Comparison of ENCODE assay signal across 30 cellular contexts in the genomic region with DNA sequence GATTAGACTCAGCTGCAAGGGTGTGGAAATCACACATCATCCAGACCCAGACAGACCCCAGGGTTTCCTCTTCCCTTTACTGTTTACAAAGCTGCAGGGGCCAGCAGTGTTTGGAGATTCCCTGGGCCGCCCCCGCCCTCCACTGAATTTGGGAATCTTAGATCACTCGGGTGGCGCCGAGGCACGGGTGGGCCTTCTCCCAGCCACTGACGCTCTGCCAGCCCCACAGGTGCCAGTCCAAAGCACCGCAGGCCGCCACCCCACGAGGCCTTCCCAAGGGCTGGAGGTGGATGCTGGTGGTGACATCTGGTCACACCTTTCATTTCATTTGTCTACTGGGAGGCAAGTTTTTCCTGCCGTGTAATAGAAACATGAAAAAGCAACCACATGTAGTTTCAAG.
"Had no signal": no experiment of that assay in that cellular context is flagged by ENCODE, and none has a peak within 500 bp of the region (broad histone marks: within the 10 kb centered on the region; RNA-seq: fewer than 3 reads in every experiment).

No MANE protein-coding gene starts in this region.

- H3K4me3 ChIP-seq: pancreas, psoas muscle, suprapubic skin, testis, tibial artery, transverse colon, upper lobe of right lung, uterus had no signal

- H3K9me3 Mint-ChIP-seq: natural killer cell treated with Interleukin-12 subunit alpha and Interleukin-12 subunit beta and Interleukin-15 and Interleukin-18, amount 100 ng/mL, for 72 hours; neural crest cell; stimulated activated memory B cell treated with anti-CD40 and anti-IgM and Interleukin-4, amounts not matched to agents 10 μg/mL and 1 μg/mL and 100 μg/mL, for 72 hours; type B pancreatic cell had no signal

- H3K9me3 ChIP-seq: neutrophil, pancreas, psoas muscle, suprapubic skin, testis, transverse colon, upper lobe of right lung, uterus had no signal

- H3K27me3 ChIP-seq: neutrophil, pancreas, suprapubic skin, testis, tibial artery, transverse colon, upper lobe of right lung, uterus had no signal

- H3K27me3 Mint-ChIP-seq: naive B cell; naive thymus-derived CD8-positive, alpha-beta T cell; natural killer cell treated with Interleukin-12 subunit alpha and Interleukin-12 subunit beta and Interleukin-15 and Interleukin-18, amount 100 ng/mL, for 72 hours; progenitor cell of endocrine pancreas; stimulated activated naive CD8-positive, alpha-beta T cell treated with anti-CD3 and anti-CD28 coated beads, Interleukin-15, amount 100 ng/mL, for 72 hours; type B pancreatic cell had no signal

- H3K4me3 Mint-ChIP-seq: naive B cell; naive thymus-derived CD8-positive, alpha-beta T cell; natural killer cell treated with Interleukin-12 subunit alpha and Interleukin-12 subunit beta and Interleukin-15 and Interleukin-18, amount 100 ng/mL, for 72 hours; nephron progenitor cell; neural crest cell; stimulated activated memory B cell treated with anti-CD40 and anti-IgM and Interleukin-4, amounts not matched to agents 10 μg/mL and 1 μg/mL and 100 μg/mL, for 72 hours; stimulated activated naive CD8-positive, alpha-beta T cell treated with anti-CD3 and anti-CD28 coated beads, Interleukin-15, amount 100 ng/mL, for 72 hours; type B pancreatic cell had no signal

- H3K27ac ChIP-seq: neutrophil, pancreas, psoas muscle, suprapubic skin, testis, tibial artery, transverse colon, upper lobe of right lung, uterus had no signal

- H3K36me3 ChIP-seq: neutrophil, transverse colon, upper lobe of right lung, uterus had no signal

- H3K4me1 ChIP-seq: pancreas, psoas muscle, suprapubic skin, testis, tibial artery, transverse colon, upper lobe of right lung, uterus had no signal

- ATAC-seq: naive thymus-derived CD8-positive, alpha-beta T cell; natural killer cell treated with Interleukin-12 subunit alpha and Interleukin-12 subunit beta and Interleukin-15 and Interleukin-18, amount 100 ng/mL, for 72 hours; pancreas; psoas muscle; right cardiac atrium; sciatic nerve; stimulated activated memory B cell treated with anti-CD40 and anti-IgM and Interleukin-4, amounts not matched to agents 10 μg/mL and 1 μg/mL and 100 μg/mL, for 72 hours; stimulated activated naive CD8-positive, alpha-beta T cell treated with anti-CD3 and anti-CD28 coated beads, Interleukin-15, amount 100 ng/mL, for 72 hours; stimulated activated naive CD8-positive, alpha-beta T cell treated with anti-CD3 and anti-CD28 coated beads, Interleukin-15, Interleukin-2, amounts not matched to agents 100 U/mL and 50 U/mL, for 24 hours; upper lobe of right lung had no signal

- H3K36me3 Mint-ChIP-seq: naive thymus-derived CD8-positive, alpha-beta T cell; natural killer cell treated with Interleukin-12 subunit alpha and Interleukin-12 subunit beta and Interleukin-15 and Interleukin-18, amount 100 ng/mL, for 72 hours; stimulated activated memory B cell treated with anti-CD40 and anti-IgM and Interleukin-4, amounts not matched to agents 10 μg/mL and 1 μg/mL and 100 μg/mL, for 72 hours had no signal

- H3K27ac Mint-ChIP-seq: naive B cell; natural killer cell treated with Interleukin-12 subunit alpha and Interleukin-12 subunit beta and Interleukin-15 and Interleukin-18, amount 100 ng/mL, for 72 hours; nephron progenitor cell; progenitor cell of endocrine pancreas; stimulated activated memory B cell treated with anti-CD40 and anti-IgM and Interleukin-4, amounts not matched to agents 10 μg/mL and 1 μg/mL and 100 μg/mL, for 72 hours; stimulated activated naive CD8-positive, alpha-beta T cell treated with anti-CD3 and anti-CD28 coated beads, Interleukin-15, amount 100 ng/mL, for 72 hours; type B pancreatic cell had no signal

- DNase-seq: naive B cell; naive thymus-derived CD8-positive, alpha-beta T cell; nephron progenitor cell; nucleus accumbens; pancreas; psoas muscle; right cardiac atrium; small intestine; stimulated activated CD4-positive, alpha-beta T cell treated with anti-CD3 and anti-CD28 coated beads, Interleukin-12 subunit alpha, Interleukin-12 subunit beta, amount 100 ng/mL, for 4 hours; stimulated activated CD4-positive, alpha-beta T cell treated with anti-CD3 and anti-CD28 coated beads, Interleukin-1b, Interleukin-23, amount 100 ng/mL, for 48 hours; stimulated activated CD4-positive, alpha-beta T cell treated with anti-CD3 and anti-CD28 coated beads, Interleukin-4, amount 100 ng/mL, for 1 hour; stimulated activated CD4-positive, alpha-beta T cell treated with anti-CD3 and anti-CD28 coated beads, Interleukin-4, amount 100 ng/mL, for 4 hours; stimulated activated CD8-positive, alpha-beta memory T cell treated with anti-CD3 and anti-CD28 coated beads, Interleukin-4, amount 100 ng/mL, for 48 hours; stimulated activated naive CD4-positive, alpha-beta T cell; stimulated activated naive CD8-positive, alpha-beta T cell treated with anti-CD3 and anti-CD28 coated beads, Interleukin-15, amount 100 ng/mL, for 72 hours; stimulated activated naive CD8-positive, alpha-beta T cell treated with anti-CD3 and anti-CD28 coated beads, Interleukin-15, Interleukin-2, amounts not matched to agents 100 U/mL and 50 U/mL, for 24 hours; substantia nigra; testis; transverse colon; upper lobe of right lung; uterus had no signal
